Comparison of ENCODE assay signal across 18 cellular contexts in the genomic region with DNA sequence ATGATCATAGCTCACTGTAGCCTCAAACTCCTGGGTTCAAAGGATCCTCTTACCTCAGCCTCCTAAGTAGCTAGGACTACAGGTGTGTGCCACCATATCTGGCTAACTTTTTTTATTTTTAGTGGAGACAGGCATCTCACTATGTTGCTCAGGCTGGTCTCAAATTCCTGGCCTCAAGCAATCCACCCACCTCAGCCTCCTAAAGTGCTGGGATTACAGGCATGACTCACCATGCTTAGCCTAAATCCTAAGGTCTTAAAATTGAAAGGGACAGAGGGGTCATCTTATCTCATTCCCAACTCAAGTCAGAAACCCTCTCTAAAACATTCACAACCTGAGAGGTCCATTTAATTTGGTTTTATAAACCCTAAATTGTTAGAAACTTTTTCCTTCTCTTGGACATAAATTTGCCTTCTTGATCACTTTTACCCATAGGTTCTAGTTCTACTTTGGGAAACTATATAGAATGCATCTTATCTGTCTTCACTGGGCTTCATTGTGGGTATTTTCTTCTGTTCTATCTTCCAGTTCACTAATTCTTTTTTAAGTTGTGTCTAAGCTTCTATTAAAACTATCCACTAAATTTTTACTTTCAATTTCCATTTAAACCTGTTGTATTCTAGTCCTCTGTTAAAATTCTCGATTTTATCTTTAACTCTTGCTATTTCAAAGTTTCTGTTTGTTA.
DNase-seq lines count a peak whose midpoint lies in the region; ATAC-seq and TF ChIP-seq lines count a peak whose summit lies in the region.
"Had no signal": no experiment of that assay in that cellular context is flagged by ENCODE, and none has a peak within 500 bp of the region (broad histone marks: within the 10 kb centered on the region; RNA-seq: fewer than 3 reads in every experiment).

No MANE protein-coding gene starts in this region.

- H3K9ac ChIP-seq in PC-3 (ENCODE audit: low read length) (peak overlapping the region; percentile 13; the same call in 1 of the 2 replicates), mesendoderm (ENCODE audit: low read length) (no peak overlapping the region)

- no peaks in the 10 kb centered on the region for H3K79me1 ChIP-seq in mesendoderm (ENCODE audit: low read length)

- H3K4me2 ChIP-seq in PC-3 (ENCODE audit: low read length) (peak overlapping the region; percentile 48), mesendoderm (ENCODE audit: low read length) (no peak overlapping the region)
- H3K4me2 ChIP-seq: GM23338 had no signal

- 100% methylated on average over 1 of the region's 1 CpG for WGBS in mesendoderm (ENCODE audit: extremely low coverage, insufficient coverage, low lambda C conversion rate)

- no peak overlapping the region for H2BK5ac ChIP-seq in mesendoderm (ENCODE audit: low read length)

- no peaks in the 10 kb centered on the region for H3K9me3 ChIP-seq in PC-3 (ENCODE audit: low read length)

- H4K5ac ChIP-seq in mesendoderm (ENCODE audit: low read length), result no peak overlapping the region

- H3K36me3 ChIP-seq in PC-3 (ENCODE audit: low read depth, low read length), result peaks cover 5% of the 10 kb centered on the region
- H3K36me3 ChIP-seq in mesendoderm (ENCODE audit: control insufficient read depth, insufficient read depth, low read length), result no peaks in the 10 kb centered on the region

- H3K27me3 ChIP-seq in PC-3 (ENCODE audit: low read length), result no peaks in the 10 kb centered on the region
- H3K27me3 ChIP-seq in mesendoderm (ENCODE audit: insufficient read depth, low read length, poor library complexity), result no peaks in the 10 kb centered on the region

- no peak overlapping the region for H2BK120ac ChIP-seq in mesendoderm (ENCODE audit: low read depth, low read length)

- no peak overlapping the region for H3K23ac ChIP-seq in mesendoderm (ENCODE audit: low read length)

- POLR2A ChIA-PET in PC-3 (lab: Charles Lee; ENCODE audit: unreplicated experiment), result interaction anchor here (0.6 to 0.7 kb wide), 2 partner anchors 163 to 325 kb away, joined by 4 to 6 read pairs; no protein-coding TSS in a partner anchor

- H2AFZ ChIP-seq in PC-3 (ENCODE audit: low read length), result no peak overlapping the region
- H2AFZ ChIP-seq: GM23338 had no signal

- DNase-seq in ELF-1 (ENCODE audit: low read depth, low spot score) (peak; percentile 45), HT-29 (ENCODE audit: low spot score) (peak; percentile 9), PC-3 (peak; percentile 86), mesendoderm (peak; percentile 20), cerebellum (ENCODE audit: low spot score) (no peak)
- DNase-seq: C1 segment of cervical spinal cord; Calu3; CD4-positive, alpha-beta T cell; DMS 273 treated with DMSO at 0.1 percent for 48 hours; DMS79; GDM1; H7; IMR-90; KG1 had no signal

- intact Hi-C loops in PC-3 (cut with micrococcal nuclease), result loop anchor here (2.0 to 5.0 kb wide), 3 partner anchors 94 to 180 kb away; no protein-coding TSS in a partner anchor

- no TSS peak for BruUV-seq in PC-3 (replicated peaks; lab: Mats Ljungman, UMichigan)

- ATAC-seq in PC-3 (peak; percentile 56), GM21529 (IDR thresholded peaks at IDR 0.05; ENCODE audit: unreplicated experiment) (no peak), GM18867 (IDR thresholded peaks at IDR 0.05; ENCODE audit: unreplicated experiment) (no peak)
- ATAC-seq: GM23338 had no signal

- no peak overlapping the region for H2AK5ac ChIP-seq in mesendoderm (ENCODE audit: low read length)

- H3F3A ChIP-seq in PC-3 (ENCODE audit: low read length, unreplicated experiment), result peaks cover 13% of the 10 kb centered on the region

- no peak for TF ChIP-seq CTCF in PC-3 (conservative IDR thresholded peaks at IDR 0.05; ENCODE audit: low read depth, low read length)

- H3K56ac ChIP-seq in mesendoderm (ENCODE audit: low read length), result no peak overlapping the region

- peak overlapping the region; percentile 69 for H3K27ac ChIP-seq in PC-3 (ENCODE audit: low read length)
- H3K27ac ChIP-seq in mesendoderm (ENCODE audit: low read depth, low read length), result no peak overlapping the region
- H3K27ac ChIP-seq: HL-60 had no signal

- H3K4me3 ChIP-seq in PC-3 (ENCODE audit: low read length) (peak overlapping the region; percentile 6), mesendoderm (ENCODE audit: low read length) (no peak overlapping the region)
- H3K4me3 ChIP-seq: GM23338 had no signal

- CTCF ChIA-PET in PC-3 (lab: Charles Lee), result no interaction called here

- H2BK15ac ChIP-seq in mesendoderm (replicated peaks; ENCODE audit: low read depth), result no peak overlapping the region

- H3K18ac ChIP-seq in mesendoderm (ENCODE audit: low read length), result no peak overlapping the region

- peaks cover 42% of the 10 kb centered on the region for H3K4me1 ChIP-seq in PC-3 (ENCODE audit: insufficient read depth, low read length)
- no peaks in the 10 kb centered on the region for H3K4me1 ChIP-seq in mesendoderm (ENCODE audit: control insufficient read depth, low read depth, low read length)

- H3K4ac ChIP-seq in mesendoderm (ENCODE audit: low read depth, low read length), result no peak overlapping the region

- peaks cover 10% of the 10 kb centered on the region; the same call in 1 of the 2 replicates for H4K20me1 ChIP-seq in PC-3 (ENCODE audit: low read length)

- H3K79me2 ChIP-seq in PC-3 (ENCODE audit: low read length) (no peaks in the 10 kb centered on the region), mesendoderm (ENCODE audit: control insufficient read depth, insufficient read depth, low read length) (no peaks in the 10 kb centered on the region)

- no peaks in the 10 kb centered on the region for H3K9me2 ChIP-seq in PC-3 (replicated peaks; ENCODE audit: low read length)

- H4K8ac ChIP-seq in mesendoderm (ENCODE audit: low read depth, low read length), result no peak overlapping the region
